1 cellular context compared by ENCODE assay signal in the genomic region with DNA sequence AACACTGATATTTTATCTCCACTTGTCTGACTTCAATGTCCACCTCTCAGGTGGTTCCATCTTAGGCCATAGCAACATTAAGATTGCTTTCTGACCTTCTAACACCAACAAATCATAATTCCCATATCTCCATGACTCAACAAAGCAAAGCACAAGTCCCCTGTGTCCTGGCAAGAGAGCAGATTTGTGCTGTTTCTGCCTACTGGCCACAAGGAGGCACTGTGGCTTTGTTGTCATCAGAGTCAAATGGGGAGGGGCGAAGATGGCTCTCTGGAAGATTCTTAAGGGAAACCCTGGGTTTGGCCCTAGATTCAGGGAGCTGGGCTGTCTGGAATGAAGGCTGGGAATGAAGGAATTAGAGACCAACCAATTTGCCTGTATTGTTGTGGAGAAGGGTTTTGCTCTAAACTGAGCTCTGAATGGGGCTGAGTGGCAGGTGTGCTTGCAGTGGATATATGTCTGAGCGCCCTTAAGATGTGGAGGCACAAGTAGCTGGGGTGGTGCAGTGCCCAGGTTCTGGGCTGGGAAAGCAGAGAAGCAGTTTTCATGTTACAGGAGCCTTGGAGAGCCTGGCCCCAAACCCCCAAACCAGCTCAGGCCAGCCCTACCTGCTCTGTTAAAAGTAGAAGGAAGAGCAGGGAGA.
A peak's percentile ranks its signal among the peaks of the same experiment; 100 is the strongest.
TF ChIP-seq lines count a peak whose summit lies in the region.

No MANE protein-coding gene starts in this region.

TF ChIP-seq in HCT116, 20 proteins besides CTCF, POLR2A, EP300 and RAD21 (continued from another document):
- peak; percentile 43 for TF ChIP-seq YY1 (IDR thresholded peaks at IDR 0.05; ENCODE audit: extremely low read depth, insufficient replicate concordance, low read depth, low read length)
